In the genomic region with DNA sequence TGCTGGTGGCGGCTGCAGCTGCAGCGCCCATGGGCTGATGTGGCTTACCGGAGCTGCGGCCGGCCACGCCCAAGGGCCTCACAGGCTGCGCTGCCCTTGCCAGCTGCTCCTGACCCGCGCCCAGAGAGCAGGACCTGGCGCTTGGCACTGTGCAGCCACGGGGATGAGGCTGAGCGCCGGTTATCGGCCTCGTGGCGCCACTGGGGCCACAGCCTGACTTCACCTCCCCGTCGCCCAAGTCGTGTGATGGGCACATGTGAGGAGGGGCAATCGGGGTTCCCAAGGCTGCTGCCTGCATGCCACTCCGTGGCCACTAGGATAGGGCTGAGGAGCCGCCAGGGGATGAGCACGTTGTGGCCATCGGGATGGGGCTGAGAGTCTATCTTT, we compare ENCODE assay signal across 9 cellular contexts.
DNase-seq lines count a peak whose midpoint lies in the region; ATAC-seq and TF ChIP-seq lines count a peak whose summit lies in the region.
"Had no signal": no experiment of that assay in that cellular context is flagged by ENCODE, and none has a peak within 500 bp of the region (broad histone marks: within the 10 kb centered on the region; RNA-seq: fewer than 3 reads in every experiment).

No MANE protein-coding gene starts in this region.

- H3K36me3 ChIP-seq in DOHH2 (ENCODE audit: control insufficient read depth, low read length) (no peaks in the 10 kb centered on the region), mammary epithelial cell (ENCODE audit: insufficient read depth, low read length) (no peaks in the 10 kb centered on the region), gastrocnemius medialis (no peaks in the 10 kb centered on the region)

- H3K9me3 Mint-ChIP-seq in neural crest cell: no peaks in the 10 kb centered on the region

- H3K4me3 Mint-ChIP-seq in neural crest cell: peak overlapping the region; percentile 34

- H3K4me1 Mint-ChIP-seq in neural crest cell: peaks cover 8% of the 10 kb centered on the region

- no peak overlapping the region for H3K27ac Mint-ChIP-seq in neural crest cell (ENCODE audit: unreplicated experiment)

- intact Hi-C loops in mammary epithelial cell (cut with micrococcal nuclease): no loop called here
- intact Hi-C loops in gastrocnemius medialis (cut with DNase I; ENCODE audit: low total_unique reads): no loop called here

- no peaks in the 10 kb centered on the region for H3K79me2 ChIP-seq in DOHH2 (ENCODE audit: control insufficient read depth, low read length)
- H3K79me2 ChIP-seq in mammary epithelial cell (ENCODE audit: insufficient read depth, low read length): no peaks in the 10 kb centered on the region

- H3K9ac ChIP-seq in mammary epithelial cell (ENCODE audit: insufficient read depth, low read length): no peak overlapping the region

- no peaks in the 10 kb centered on the region for H3F3A ChIP-seq in DOHH2 (ENCODE audit: control insufficient read depth, insufficient read depth)

- TF ChIP-seq CTCF in DOHH2 (IDR thresholded peaks at IDR 0.05; ENCODE audit: low read depth, low read length, poor library complexity, severe bottlenecking) (no peak), mammary epithelial cell (conservative IDR thresholded peaks at IDR 0.05 in 1 of 2, IDR thresholded peaks at IDR 0.05 in 1 of 2; ENCODE audit: extremely low read depth in 1 of 2, insufficient read depth in 1 of 2, low read depth in 1 of 2, low read length in 2 of 2) (no peak), neural crest cell (conservative IDR thresholded peaks at IDR 0.05) (no peak), gastrocnemius medialis (IDR thresholded peaks at IDR 0.05 in 4 of 5, conservative IDR thresholded peaks at IDR 0.05 in 1 of 5) (no peak)

- DNase-seq in mammary epithelial cell (no peak), neural crest cell (ENCODE audit: low read depth, low spot score) (no peak), GM19238 (ENCODE audit: insufficient read length, low spot score) (no peak), gastrocnemius medialis (no peak), mucosa of gallbladder (ENCODE audit: low spot score) (no peak), Ammon's horn (ENCODE audit: low spot score) (no peak)
- DNase-seq: NCI-H526 treated with DMSO at 0.1 percent for 48 hours had no signal

- CTCF ChIA-PET in mammary epithelial cell (lab: Charles Lee; ENCODE audit: low non-redundant PET): no interaction called here

- H3K27me3 ChIP-seq in DOHH2 (ENCODE audit: control insufficient read depth, low read length): peaks cover 16% of the 10 kb centered on the region
- H3K27me3 ChIP-seq in mammary epithelial cell (ENCODE audit: insufficient read depth, low read length): peaks cover 2% of the 10 kb centered on the region
- H3K27me3 ChIP-seq in gastrocnemius medialis: peaks cover 0 to 28% (median 17%) of the 10 kb centered on the region in 3 donors

- no peak for ATAC-seq in gastrocnemius medialis

- H2AFZ ChIP-seq in mammary epithelial cell (ENCODE audit: low read depth, low read length): peak overlapping the region; percentile 62

- H3K27ac ChIP-seq in DOHH2 (ENCODE audit: low read depth, low read length) (no peak overlapping the region), mammary epithelial cell (ENCODE audit: insufficient read depth, low read depth, low read length) (no peak overlapping the region), gastrocnemius medialis (no peak overlapping the region)

- TF ChIP-seq POLR2A in gastrocnemius medialis (IDR thresholded peaks at IDR 0.05): no peak

- dilution Hi-C loops in mammary epithelial cell (cut with HindIII; ENCODE audit: low sequenced_read_pairs): no loop called here

- BruUV-seq in mammary epithelial cell (replicated peaks; lab: Mats Ljungman, UMichigan): no TSS peak

- TF ChIP-seq RAD21 in Ishikawa (IDR thresholded peaks at IDR 0.05; ENCODE audit: low read depth): no peak

- H3K9me3 ChIP-seq in DOHH2 (ENCODE audit: control insufficient read depth, insufficient read depth, low read length) (no peaks in the 10 kb centered on the region), mammary epithelial cell (replicated peaks; ENCODE audit: insufficient read depth, low read length) (no peaks in the 10 kb centered on the region), gastrocnemius medialis (no peaks in the 10 kb centered on the region)

- H3K4me3 ChIP-seq in DOHH2 (ENCODE audit: low read length) (peak overlapping the region; percentile 66), mammary epithelial cell (replicated peaks in 1 of 3; ENCODE audit: insufficient read depth in 1 of 3, low read depth in 2 of 3, low read length in 3 of 3) (peak overlapping the region in 1 of 3 experiments; percentile 28), gastrocnemius medialis (peak overlapping the region in 2 of 4 donors; percentile 14 to 44)

- H4K20me1 ChIP-seq in DOHH2 (ENCODE audit: control insufficient read depth, insufficient read depth, low read depth, low read length) (no peaks in the 10 kb centered on the region), mammary epithelial cell (ENCODE audit: insufficient read depth, low read length) (no peaks in the 10 kb centered on the region)

- H3K4me2 ChIP-seq in DOHH2 (ENCODE audit: low read length): peak overlapping the region; percentile 68
- H3K4me2 ChIP-seq in mammary epithelial cell (ENCODE audit: insufficient read depth, low read depth, low read length): peak overlapping the region; percentile 78

- TF ChIP-seq EP300 in Ishikawa (IDR thresholded peaks at IDR 0.05; ENCODE audit: borderline replicate concordance): no peak

- in situ Hi-C loops in mammary epithelial cell (cut with MboI; ENCODE audit: low sequenced_read_pairs in 2 of 2) (no loop called here), gastrocnemius medialis (cut with MboI; ENCODE audit: low sequenced_read_pairs in 4 of 4) (no loop called here)

- WGBS in mammary epithelial cell (ENCODE audit: low coverage, missing lambda C conversion rate): 22% methylated on average over 4 of the region's 24 CpGs

- H3K9me2 ChIP-seq in DOHH2 (replicated peaks; ENCODE audit: control insufficient read depth, low read length): no peaks in the 10 kb centered on the region

- H3K36me3 Mint-ChIP-seq in neural crest cell (ENCODE audit: low read depth): no peaks in the 10 kb centered on the region

- H3K27me3 Mint-ChIP-seq in neural crest cell (ENCODE audit: low read depth): peaks cover 68% of the 10 kb centered on the region

- H3K4me1 ChIP-seq in DOHH2 (ENCODE audit: control insufficient read depth, low read length): peaks cover 11% of the 10 kb centered on the region
- H3K4me1 ChIP-seq in mammary epithelial cell (ENCODE audit: insufficient read depth, low read length): no peaks in the 10 kb centered on the region
- no peaks in the 10 kb centered on the region for H3K4me1 ChIP-seq in gastrocnemius medialis

TF ChIP-seq in Ishikawa, 13 proteins besides CTCF, POLR2A, EP300 and RAD21:
- no peak for TF ChIP-seq CREB1 (IDR thresholded peaks at IDR 0.05; ENCODE audit: low read depth)
- TF ChIP-seq, protein P1, sequence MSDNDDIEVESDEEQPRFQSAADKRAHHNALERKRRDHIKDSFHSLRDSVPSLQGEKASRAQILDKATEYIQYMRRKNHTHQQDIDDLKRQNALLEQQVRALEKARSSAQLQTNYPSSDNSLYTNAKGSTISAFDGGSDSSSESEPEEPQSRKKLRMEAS (IDR thresholded peaks at IDR 0.05): peak; percentile 15; the same call in 1 of the 2 replicates
